In the genomic region with DNA sequence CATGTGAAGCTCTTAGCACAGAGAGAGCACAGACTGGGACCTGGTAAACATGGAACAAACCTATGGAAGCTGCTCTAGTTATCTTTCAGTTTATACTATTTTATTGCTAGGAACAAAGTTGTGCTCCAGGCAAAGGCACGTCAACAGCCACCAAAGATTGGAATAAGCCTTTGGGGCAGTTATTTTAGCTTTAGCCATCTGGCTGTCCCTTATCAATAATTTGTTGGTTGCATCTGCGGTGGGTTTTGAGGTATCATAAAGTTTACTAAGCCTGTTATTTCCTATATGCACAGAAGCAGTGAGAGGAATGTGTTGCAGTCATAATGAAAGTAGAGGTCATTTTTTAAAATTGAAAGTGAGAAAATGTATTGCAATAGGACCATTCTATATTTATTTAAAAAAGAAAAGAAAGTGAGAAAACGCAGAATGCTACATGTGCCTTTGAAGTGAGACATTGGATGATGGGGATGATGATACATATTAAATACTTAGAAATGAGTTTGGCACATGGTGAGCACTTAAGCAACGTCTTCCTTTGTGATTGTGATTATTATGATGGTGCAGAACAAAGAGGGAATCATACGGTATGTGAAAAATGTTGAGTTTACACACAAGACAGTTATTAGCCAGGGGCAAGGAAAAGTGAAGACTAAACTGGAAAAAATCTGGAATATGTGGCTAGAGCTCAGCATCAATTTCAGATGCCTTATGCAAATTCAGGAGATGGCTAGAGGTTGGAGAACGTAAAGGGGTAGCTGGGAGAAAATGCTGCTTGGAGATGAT, we compare ENCODE assay signal across 1 cellular context.
A peak's percentile ranks its signal among the peaks of the same experiment; 100 is the strongest.
TF ChIP-seq lines count a peak whose summit lies in the region.

No MANE protein-coding gene starts in this region.

TF ChIP-seq in GM12878, 131 proteins besides CTCF, POLR2A, EP300 and RAD21 (continued from another document and continues in another):
- TF ChIP-seq, protein P1, sequence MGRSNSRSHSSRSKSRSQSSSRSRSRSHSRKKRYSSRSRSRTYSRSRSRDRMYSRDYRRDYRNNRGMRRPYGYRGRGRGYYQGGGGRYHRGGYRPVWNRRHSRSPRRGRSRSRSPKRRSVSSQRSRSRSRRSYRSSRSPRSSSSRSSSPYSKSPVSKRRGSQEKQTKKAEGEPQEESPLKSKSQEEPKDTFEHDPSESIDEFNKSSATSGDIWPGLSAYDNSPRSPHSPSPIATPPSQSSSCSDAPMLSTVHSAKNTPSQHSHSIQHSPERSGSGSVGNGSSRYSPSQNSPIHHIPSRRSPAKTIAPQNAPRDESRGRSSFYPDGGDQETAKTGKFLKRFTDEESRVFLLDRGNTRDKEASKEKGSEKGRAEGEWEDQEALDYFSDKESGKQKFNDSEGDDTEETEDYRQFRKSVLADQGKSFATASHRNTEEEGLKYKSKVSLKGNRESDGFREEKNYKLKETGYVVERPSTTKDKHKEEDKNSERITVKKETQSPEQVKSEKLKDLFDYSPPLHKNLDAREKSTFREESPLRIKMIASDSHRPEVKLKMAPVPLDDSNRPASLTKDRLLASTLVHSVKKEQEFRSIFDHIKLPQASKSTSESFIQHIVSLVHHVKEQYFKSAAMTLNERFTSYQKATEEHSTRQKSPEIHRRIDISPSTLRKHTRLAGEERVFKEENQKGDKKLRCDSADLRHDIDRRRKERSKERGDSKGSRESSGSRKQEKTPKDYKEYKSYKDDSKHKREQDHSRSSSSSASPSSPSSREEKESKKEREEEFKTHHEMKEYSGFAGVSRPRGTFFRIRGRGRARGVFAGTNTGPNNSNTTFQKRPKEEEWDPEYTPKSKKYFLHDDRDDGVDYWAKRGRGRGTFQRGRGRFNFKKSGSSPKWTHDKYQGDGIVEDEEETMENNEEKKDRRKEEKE (IDR thresholded peaks at IDR 0.05), result no peak
- TF ChIP-seq, protein P2, sequence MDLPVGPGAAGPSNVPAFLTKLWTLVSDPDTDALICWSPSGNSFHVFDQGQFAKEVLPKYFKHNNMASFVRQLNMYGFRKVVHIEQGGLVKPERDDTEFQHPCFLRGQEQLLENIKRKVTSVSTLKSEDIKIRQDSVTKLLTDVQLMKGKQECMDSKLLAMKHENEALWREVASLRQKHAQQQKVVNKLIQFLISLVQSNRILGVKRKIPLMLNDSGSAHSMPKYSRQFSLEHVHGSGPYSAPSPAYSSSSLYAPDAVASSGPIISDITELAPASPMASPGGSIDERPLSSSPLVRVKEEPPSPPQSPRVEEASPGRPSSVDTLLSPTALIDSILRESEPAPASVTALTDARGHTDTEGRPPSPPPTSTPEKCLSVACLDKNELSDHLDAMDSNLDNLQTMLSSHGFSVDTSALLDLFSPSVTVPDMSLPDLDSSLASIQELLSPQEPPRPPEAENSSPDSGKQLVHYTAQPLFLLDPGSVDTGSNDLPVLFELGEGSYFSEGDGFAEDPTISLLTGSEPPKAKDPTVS (IDR thresholded peaks at IDR 0.05; ENCODE audit: low read depth, low read length), result no peak
- TF ChIP-seq EGR1 (IDR thresholded peaks at IDR 0.05; ENCODE audit: borderline replicate concordance in 1 of 2, low read depth in 2 of 2, low read length in 2 of 2), result no peak
- TF ChIP-seq SMARCA5 (IDR thresholded peaks at IDR 0.05), result no peak
- TF ChIP-seq SREBF2 (IDR thresholded peaks at IDR 0.05; ENCODE audit: low read length), result no peak
- TF ChIP-seq NFXL1 (IDR thresholded peaks at IDR 0.05; ENCODE audit: borderline replicate concordance), result no peak
- no peak for TF ChIP-seq RBBP5 (conservative IDR thresholded peaks at IDR 0.05)
- TF ChIP-seq, protein P3, sequence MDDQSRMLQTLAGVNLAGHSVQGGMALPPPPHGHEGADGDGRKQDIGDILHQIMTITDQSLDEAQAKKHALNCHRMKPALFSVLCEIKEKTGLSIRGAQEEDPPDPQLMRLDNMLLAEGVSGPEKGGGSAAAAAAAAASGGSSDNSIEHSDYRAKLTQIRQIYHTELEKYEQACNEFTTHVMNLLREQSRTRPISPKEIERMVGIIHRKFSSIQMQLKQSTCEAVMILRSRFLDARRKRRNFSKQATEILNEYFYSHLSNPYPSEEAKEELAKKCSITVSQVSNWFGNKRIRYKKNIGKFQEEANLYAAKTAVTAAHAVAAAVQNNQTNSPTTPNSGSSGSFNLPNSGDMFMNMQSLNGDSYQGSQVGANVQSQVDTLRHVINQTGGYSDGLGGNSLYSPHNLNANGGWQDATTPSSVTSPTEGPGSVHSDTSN (IDR thresholded peaks at IDR 0.05; ENCODE audit: insufficient replicate concordance, low read depth, low read length), result no peak
- TF ChIP-seq, protein P4, sequence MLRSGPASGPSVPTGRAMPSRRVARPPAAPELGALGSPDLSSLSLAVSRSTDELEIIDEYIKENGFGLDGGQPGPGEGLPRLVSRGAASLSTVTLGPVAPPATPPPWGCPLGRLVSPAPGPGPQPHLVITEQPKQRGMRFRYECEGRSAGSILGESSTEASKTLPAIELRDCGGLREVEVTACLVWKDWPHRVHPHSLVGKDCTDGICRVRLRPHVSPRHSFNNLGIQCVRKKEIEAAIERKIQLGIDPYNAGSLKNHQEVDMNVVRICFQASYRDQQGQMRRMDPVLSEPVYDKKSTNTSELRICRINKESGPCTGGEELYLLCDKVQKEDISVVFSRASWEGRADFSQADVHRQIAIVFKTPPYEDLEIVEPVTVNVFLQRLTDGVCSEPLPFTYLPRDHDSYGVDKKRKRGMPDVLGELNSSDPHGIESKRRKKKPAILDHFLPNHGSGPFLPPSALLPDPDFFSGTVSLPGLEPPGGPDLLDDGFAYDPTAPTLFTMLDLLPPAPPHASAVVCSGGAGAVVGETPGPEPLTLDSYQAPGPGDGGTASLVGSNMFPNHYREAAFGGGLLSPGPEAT (IDR thresholded peaks at IDR 0.05; ENCODE audit: low read depth), result no peak
- peak; percentile 84 for TF ChIP-seq MTA3 (IDR thresholded peaks at IDR 0.05; ENCODE audit: borderline replicate concordance, low read length)
- TF ChIP-seq SMAD5 (IDR thresholded peaks at IDR 0.05; ENCODE audit: low read depth), result no peak
- TF ChIP-seq TAF1 (IDR thresholded peaks at IDR 0.05; ENCODE audit: borderline replicate concordance, low read depth, low read length), result no peak
- peak; percentile 63 for TF ChIP-seq MEF2B (IDR thresholded peaks at IDR 0.05; ENCODE audit: partially characterized antibody, poor library complexity, severe bottlenecking)
- no peak for TF ChIP-seq ZZZ3 (IDR thresholded peaks at IDR 0.05; ENCODE audit: control insufficient read depth, insufficient read length, low read depth)
- TF ChIP-seq BHLHE40 (IDR thresholded peaks at IDR 0.05; ENCODE audit: borderline replicate concordance in 1 of 2, low read depth in 2 of 2, low read length in 1 of 2), result peak; percentile 44 to 56; a peak in 2 of 4 replicates
- TF ChIP-seq MYB (IDR thresholded peaks at IDR 0.05; ENCODE audit: borderline replicate concordance, low read depth, low read length), result no peak
- TF ChIP-seq, protein P5, sequence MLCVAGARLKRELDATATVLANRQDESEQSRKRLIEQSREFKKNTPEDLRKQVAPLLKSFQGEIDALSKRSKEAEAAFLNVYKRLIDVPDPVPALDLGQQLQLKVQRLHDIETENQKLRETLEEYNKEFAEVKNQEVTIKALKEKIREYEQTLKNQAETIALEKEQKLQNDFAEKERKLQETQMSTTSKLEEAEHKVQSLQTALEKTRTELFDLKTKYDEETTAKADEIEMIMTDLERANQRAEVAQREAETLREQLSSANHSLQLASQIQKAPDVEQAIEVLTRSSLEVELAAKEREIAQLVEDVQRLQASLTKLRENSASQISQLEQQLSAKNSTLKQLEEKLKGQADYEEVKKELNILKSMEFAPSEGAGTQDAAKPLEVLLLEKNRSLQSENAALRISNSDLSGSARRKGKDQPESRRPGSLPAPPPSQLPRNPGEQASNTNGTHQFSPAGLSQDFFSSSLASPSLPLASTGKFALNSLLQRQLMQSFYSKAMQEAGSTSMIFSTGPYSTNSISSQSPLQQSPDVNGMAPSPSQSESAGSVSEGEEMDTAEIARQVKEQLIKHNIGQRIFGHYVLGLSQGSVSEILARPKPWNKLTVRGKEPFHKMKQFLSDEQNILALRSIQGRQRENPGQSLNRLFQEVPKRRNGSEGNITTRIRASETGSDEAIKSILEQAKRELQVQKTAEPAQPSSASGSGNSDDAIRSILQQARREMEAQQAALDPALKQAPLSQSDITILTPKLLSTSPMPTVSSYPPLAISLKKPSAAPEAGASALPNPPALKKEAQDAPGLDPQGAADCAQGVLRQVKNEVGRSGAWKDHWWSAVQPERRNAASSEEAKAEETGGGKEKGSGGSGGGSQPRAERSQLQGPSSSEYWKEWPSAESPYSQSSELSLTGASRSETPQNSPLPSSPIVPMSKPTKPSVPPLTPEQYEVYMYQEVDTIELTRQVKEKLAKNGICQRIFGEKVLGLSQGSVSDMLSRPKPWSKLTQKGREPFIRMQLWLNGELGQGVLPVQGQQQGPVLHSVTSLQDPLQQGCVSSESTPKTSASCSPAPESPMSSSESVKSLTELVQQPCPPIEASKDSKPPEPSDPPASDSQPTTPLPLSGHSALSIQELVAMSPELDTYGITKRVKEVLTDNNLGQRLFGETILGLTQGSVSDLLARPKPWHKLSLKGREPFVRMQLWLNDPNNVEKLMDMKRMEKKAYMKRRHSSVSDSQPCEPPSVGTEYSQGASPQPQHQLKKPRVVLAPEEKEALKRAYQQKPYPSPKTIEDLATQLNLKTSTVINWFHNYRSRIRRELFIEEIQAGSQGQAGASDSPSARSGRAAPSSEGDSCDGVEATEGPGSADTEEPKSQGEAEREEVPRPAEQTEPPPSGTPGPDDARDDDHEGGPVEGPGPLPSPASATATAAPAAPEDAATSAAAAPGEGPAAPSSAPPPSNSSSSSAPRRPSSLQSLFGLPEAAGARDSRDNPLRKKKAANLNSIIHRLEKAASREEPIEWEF (IDR thresholded peaks at IDR 0.05; ENCODE audit: insufficient replicate concordance, low read depth, low read length), result peak; percentile 75
- peak; percentile 82 for TF ChIP-seq ATF7 (IDR thresholded peaks at IDR 0.05; ENCODE audit: low read depth)
- TF ChIP-seq, protein P6, sequence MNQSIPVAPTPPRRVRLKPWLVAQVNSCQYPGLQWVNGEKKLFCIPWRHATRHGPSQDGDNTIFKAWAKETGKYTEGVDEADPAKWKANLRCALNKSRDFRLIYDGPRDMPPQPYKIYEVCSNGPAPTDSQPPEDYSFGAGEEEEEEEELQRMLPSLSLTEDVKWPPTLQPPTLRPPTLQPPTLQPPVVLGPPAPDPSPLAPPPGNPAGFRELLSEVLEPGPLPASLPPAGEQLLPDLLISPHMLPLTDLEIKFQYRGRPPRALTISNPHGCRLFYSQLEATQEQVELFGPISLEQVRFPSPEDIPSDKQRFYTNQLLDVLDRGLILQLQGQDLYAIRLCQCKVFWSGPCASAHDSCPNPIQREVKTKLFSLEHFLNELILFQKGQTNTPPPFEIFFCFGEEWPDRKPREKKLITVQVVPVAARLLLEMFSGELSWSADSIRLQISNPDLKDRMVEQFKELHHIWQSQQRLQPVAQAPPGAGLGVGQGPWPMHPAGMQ (IDR thresholded peaks at IDR 0.05; ENCODE audit: borderline replicate concordance), result no peak
- no peak for TF ChIP-seq FOS (IDR thresholded peaks at IDR 0.05; ENCODE audit: borderline replicate concordance, extremely low read depth, insufficient read length)
- TF ChIP-seq STAT3 (IDR thresholded peaks at IDR 0.05; ENCODE audit: low read depth, low read length), result no peak
- TF ChIP-seq, protein P7, sequence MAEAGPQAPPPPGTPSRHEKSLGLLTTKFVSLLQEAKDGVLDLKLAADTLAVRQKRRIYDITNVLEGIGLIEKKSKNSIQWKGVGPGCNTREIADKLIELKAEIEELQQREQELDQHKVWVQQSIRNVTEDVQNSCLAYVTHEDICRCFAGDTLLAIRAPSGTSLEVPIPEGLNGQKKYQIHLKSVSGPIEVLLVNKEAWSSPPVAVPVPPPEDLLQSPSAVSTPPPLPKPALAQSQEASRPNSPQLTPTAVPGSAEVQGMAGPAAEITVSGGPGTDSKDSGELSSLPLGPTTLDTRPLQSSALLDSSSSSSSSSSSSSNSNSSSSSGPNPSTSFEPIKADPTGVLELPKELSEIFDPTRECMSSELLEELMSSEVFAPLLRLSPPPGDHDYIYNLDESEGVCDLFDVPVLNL (IDR thresholded peaks at IDR 0.05; ENCODE audit: low read depth, low read length), result no peak
- TF ChIP-seq ZNF274 (IDR thresholded peaks at IDR 0.05; ENCODE audit: insufficient read depth, insufficient read length), result no peak
- TF ChIP-seq, protein P8, sequence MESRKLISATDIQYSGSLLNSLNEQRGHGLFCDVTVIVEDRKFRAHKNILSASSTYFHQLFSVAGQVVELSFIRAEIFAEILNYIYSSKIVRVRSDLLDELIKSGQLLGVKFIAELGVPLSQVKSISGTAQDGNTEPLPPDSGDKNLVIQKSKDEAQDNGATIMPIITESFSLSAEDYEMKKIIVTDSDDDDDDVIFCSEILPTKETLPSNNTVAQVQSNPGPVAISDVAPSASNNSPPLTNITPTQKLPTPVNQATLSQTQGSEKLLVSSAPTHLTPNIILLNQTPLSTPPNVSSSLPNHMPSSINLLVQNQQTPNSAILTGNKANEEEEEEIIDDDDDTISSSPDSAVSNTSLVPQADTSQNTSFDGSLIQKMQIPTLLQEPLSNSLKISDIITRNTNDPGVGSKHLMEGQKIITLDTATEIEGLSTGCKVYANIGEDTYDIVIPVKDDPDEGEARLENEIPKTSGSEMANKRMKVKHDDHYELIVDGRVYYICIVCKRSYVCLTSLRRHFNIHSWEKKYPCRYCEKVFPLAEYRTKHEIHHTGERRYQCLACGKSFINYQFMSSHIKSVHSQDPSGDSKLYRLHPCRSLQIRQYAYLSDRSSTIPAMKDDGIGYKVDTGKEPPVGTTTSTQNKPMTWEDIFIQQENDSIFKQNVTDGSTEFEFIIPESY (IDR thresholded peaks at IDR 0.05), result no peak
- TF ChIP-seq TARDBP (IDR thresholded peaks at IDR 0.05; ENCODE audit: borderline replicate concordance), result no peak
- no peak for TF ChIP-seq ZBED1 (IDR thresholded peaks at IDR 0.05; ENCODE audit: borderline replicate concordance)
- TF ChIP-seq ZNF24 (IDR thresholded peaks at IDR 0.05), result peak; percentile 27; the same call in 1 of the 2 replicates
- TF ChIP-seq, protein P9, sequence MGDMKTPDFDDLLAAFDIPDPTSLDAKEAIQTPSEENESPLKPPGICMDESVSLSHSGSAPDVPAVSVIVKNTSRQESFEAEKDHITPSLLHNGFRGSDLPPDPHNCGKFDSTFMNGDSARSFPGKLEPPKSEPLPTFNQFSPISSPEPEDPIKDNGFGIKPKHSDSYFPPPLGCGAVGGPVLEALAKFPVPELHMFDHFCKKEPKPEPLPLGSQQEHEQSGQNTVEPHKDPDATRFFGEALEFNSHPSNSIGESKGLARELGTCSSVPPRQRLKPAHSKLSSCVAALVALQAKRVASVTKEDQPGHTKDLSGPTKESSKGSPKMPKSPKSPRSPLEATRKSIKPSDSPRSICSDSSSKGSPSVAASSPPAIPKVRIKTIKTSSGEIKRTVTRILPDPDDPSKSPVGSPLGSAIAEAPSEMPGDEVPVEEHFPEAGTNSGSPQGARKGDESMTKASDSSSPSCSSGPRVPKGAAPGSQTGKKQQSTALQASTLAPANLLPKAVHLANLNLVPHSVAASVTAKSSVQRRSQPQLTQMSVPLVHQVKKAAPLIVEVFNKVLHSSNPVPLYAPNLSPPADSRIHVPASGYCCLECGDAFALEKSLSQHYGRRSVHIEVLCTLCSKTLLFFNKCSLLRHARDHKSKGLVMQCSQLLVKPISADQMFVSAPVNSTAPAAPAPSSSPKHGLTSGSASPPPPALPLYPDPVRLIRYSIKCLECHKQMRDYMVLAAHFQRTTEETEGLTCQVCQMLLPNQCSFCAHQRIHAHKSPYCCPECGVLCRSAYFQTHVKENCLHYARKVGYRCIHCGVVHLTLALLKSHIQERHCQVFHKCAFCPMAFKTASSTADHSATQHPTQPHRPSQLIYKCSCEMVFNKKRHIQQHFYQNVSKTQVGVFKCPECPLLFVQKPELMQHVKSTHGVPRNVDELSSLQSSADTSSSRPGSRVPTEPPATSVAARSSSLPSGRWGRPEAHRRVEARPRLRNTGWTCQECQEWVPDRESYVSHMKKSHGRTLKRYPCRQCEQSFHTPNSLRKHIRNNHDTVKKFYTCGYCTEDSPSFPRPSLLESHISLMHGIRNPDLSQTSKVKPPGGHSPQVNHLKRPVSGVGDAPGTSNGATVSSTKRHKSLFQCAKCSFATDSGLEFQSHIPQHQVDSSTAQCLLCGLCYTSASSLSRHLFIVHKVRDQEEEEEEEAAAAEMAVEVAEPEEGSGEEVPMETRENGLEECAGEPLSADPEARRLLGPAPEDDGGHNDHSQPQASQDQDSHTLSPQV (IDR thresholded peaks at IDR 0.05), result no peak
